In the genomic region with DNA sequence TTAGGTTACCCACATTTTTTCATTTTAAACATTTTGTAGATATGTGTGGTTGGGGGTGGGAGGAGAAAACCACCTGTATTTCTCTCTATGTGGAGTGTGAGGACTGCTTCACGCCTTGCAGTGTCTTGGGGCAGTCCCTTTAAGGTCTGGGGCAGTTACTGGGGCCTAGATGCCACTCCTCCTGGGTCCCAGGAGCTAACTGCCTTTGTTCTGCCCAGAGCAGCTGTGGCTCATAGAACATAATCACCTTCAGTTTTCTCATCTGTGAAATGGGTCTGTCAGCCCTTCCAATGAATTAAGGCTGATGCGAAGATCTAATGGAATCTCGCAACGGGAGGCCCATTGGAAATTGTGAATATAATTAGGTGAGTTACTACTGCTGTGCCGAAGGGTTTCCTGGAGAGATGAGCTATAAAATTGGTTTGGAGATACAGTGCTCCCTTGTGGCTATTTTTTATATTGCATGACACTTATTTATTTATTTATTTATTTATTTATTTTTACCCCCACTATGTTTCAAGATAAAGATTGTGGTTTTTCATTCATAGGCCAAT, we compare ENCODE assay signal across 9 cellular contexts. TPM values are rescaled to one million over a fixed set of nuclear protein-coding genes. Genes with fewer than 3 reads are reported as not detected.
DNase-seq lines count a peak whose midpoint lies in the region; ATAC-seq and TF ChIP-seq lines count a peak whose summit lies in the region.
"Had no signal": no experiment of that assay in that cellular context is flagged by ENCODE, and none has a peak within 500 bp of the region (broad histone marks: within the 10 kb centered on the region; RNA-seq: fewer than 3 reads in every experiment).

No MANE protein-coding gene starts in this region.

- H3K18ac ChIP-seq in H9 (ENCODE audit: insufficient read length, low read depth, low read length), result no peak overlapping the region

- H3K14ac ChIP-seq in H9 (ENCODE audit: insufficient read depth, low read length), result no peak overlapping the region

- H3K27ac Mint-ChIP-seq in H9, result no peak overlapping the region

- H3K79me2 ChIP-seq in H9 (ENCODE audit: insufficient read depth, low read length), result no peaks in the 10 kb centered on the region

- no peak overlapping the region for H2BK5ac ChIP-seq in H9 (ENCODE audit: insufficient read length, low read length)

- H3K9ac ChIP-seq in H9 (ENCODE audit: extremely low read depth, insufficient read length, low read length), result no peak overlapping the region

- H3K4ac ChIP-seq in H9 (ENCODE audit: low read depth, low read length), result no peak overlapping the region

- H3K23me2 ChIP-seq in H9 (ENCODE audit: insufficient read length, low read depth, low read length, poor library complexity, severe bottlenecking), result no peaks in the 10 kb centered on the region

- no peak overlapping the region for H2AK5ac ChIP-seq in H9 (ENCODE audit: insufficient read length, low read length)

- no peak overlapping the region for H3K4me2 ChIP-seq in H9 (ENCODE audit: insufficient read depth, insufficient read length, low read length)

- no peak overlapping the region for H2AFZ ChIP-seq in H9 (ENCODE audit: low read length)

- no peak overlapping the region for H3K23ac ChIP-seq in H9 (ENCODE audit: insufficient read length, low read depth, low read length)

- no peak overlapping the region; a peak in 1 of 5 replicates for H3K4me3 Mint-ChIP-seq in H9

- H2BK20ac ChIP-seq in H9 (ENCODE audit: low read depth, low read length, poor library complexity, severe bottlenecking), result no peak overlapping the region

- H4K5ac ChIP-seq in H9 (ENCODE audit: insufficient read length, low read depth, low read length), result no peak overlapping the region

- no peaks in the 10 kb centered on the region for H3K27me3 ChIP-seq in H9 (ENCODE audit: insufficient read depth, low read length)

- H3K27me3 Mint-ChIP-seq in H9 (ENCODE audit: low read depth), result peaks cover 9% of the 10 kb centered on the region

- no peak overlapping the region for H2BK120ac ChIP-seq in H9 (ENCODE audit: low read depth, low read length, poor library complexity, severe bottlenecking)

- no peak overlapping the region for H3K4me3 ChIP-seq in fibroblast of villous mesenchyme (ENCODE audit: low read depth, low read length)

- H3K9me3 Mint-ChIP-seq in H9, result no peaks in the 10 kb centered on the region

- H3K9me3 ChIP-seq in H9 (ENCODE audit: control insufficient read depth, low read depth, low read length), result no peaks in the 10 kb centered on the region

- no CpG with 5 or more reads among the region's 5 CpGs for WGBS in H9 (ENCODE audit: extremely low coverage, insufficient read length, low lambda C conversion rate)

- no peaks in the 10 kb centered on the region for H4K20me1 ChIP-seq in H9 (ENCODE audit: control insufficient read depth, insufficient read depth, insufficient read length)

- no peaks in the 10 kb centered on the region for H3K4me1 ChIP-seq in H9 (ENCODE audit: insufficient read depth, low read length)

- no peak overlapping the region; the same call in 1 of the 2 replicates for H2BK15ac ChIP-seq in H9 (ENCODE audit: low read depth, low read length)

- H3K79me1 ChIP-seq in H9 (ENCODE audit: insufficient read depth, low read depth, low read length, poor library complexity, severe bottlenecking), result no peaks in the 10 kb centered on the region

- H4K8ac ChIP-seq in H9 (replicated peaks; ENCODE audit: insufficient read length, low read depth, low read length), result no peak overlapping the region

- no peak overlapping the region for H2BK12ac ChIP-seq in H9 (ENCODE audit: insufficient read length, low read depth, low read length)

- peaks cover 2 to 4% of the 10 kb centered on the region in 2 experiments; a peak in 2 of 4 replicates for H3K4me1 Mint-ChIP-seq in H9

- peak; percentile 29 for DNase-seq in CD1c-positive myeloid dendritic cell (ENCODE audit: extremely low spot score)
- no peak for DNase-seq in H9
- peak; percentile 4 to 33 for DNase-seq in SHP77 (lab: John Stamatoyannopoulos, UW)
- peak; percentile 45 for DNase-seq in fibroblast of villous mesenchyme (ENCODE audit: low read depth)
- peak; percentile 2 for DNase-seq in stromal cell of bone marrow (ENCODE audit: low read depth)
- no peak for DNase-seq in anterior cingulate cortex (lab: John Stamatoyannopoulos, UW)
- DNase-seq in activated CD4-positive, alpha-beta T cell treated with anti-CD3 and anti-CD28 coated beads, Interleukin-2, amount 50 U/mL, for 1 hour, result no peak

- no peak overlapping the region for H3K27ac ChIP-seq in H9 (ENCODE audit: insufficient read length, low read depth, low read length)

- H3K56ac ChIP-seq in H9 (ENCODE audit: insufficient read length, low read depth, low read length), result no peak overlapping the region

- H4K91ac ChIP-seq in H9 (ENCODE audit: insufficient read length, low read depth, low read length), result no peak overlapping the region

- no peaks in the 10 kb centered on the region for H3K36me3 Mint-ChIP-seq in H9 (ENCODE audit: insufficient read depth in 1 of 3, low read depth in 3 of 3)

- peak; percentile 73 for TF ChIP-seq CTCF in H9 (conservative IDR thresholded peaks at IDR 0.05)
- peak; percentile 46 for TF ChIP-seq CTCF in fibroblast of villous mesenchyme (IDR thresholded peaks at IDR 0.05; ENCODE audit: insufficient read depth, low read depth, low read length)

- ATAC-seq in GM21717 (IDR thresholded peaks at IDR 0.05; ENCODE audit: unreplicated experiment), result no peak

- no peak overlapping the region for H3T11ph ChIP-seq in H9 (ENCODE audit: low read length)

RNA-seq across cellular contexts. Expression of a gene that starts 22.9 kb away (rescaled TPM):
- total RNA-seq in H9 (2021) (not detected in 2 replicates), fibroblast of villous mesenchyme (not detected in 2 replicates)
- total RNA-seq: temporal lobe had no signal

RNA-seq across cellular contexts. Expression of a gene that starts 53.4 kb away (rescaled TPM):
- total RNA-seq in H9 (2021) (not detected in 2 replicates), fibroblast of villous mesenchyme (not detected in 2 replicates)
- total RNA-seq: temporal lobe had no signal

RNA-seq across cellular contexts. Expression of a gene that starts 57.3 kb away (rescaled TPM):
- total RNA-seq in H9 (2021) (not detected in 2 replicates), fibroblast of villous mesenchyme (0.32 and 0.43 TPM in 2 replicates)

Comparison
In these comparisons a context has a peak if more than half of its experiments do, and no peak if none do; other contexts are left out.
1. DNase-seq: peak in CD1c-positive myeloid dendritic cell (single experiment), SHP77 (2 of 2), fibroblast of villous mesenchyme (single experiment) and stromal cell of bone marrow (single experiment); none in H9 (single experiment), anterior cingulate cortex (0 of 58) and activated CD4-positive, alpha-beta T cell treated with anti-CD3 and anti-CD28 coated beads, Interleukin-2, amount 50 U/mL, for 1 hour (single experiment).